In the genomic region with DNA sequence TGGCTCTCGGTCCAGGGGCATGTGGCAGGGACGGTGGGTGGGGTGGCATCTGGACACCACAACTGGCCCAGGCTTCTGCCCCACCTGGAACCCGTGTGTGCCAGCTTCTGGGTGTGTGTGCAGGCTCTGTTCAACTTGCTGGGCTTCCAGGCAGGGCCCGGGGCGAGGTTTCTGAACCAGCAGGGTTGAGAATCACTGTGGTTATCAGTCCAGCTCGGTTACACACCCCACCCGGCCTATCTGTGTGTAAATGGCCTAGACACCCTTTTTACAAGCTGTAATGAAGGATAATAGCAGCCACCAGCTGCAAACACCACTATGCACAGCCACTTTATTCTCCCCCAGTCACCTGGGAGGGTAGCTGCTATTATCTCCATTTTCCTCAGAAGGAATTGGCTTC, we compare ENCODE assay signal across 1 cellular context.
TF ChIP-seq lines count a peak whose summit lies in the region.

No MANE protein-coding gene starts in this region.

TF ChIP-seq in H1, 55 proteins besides CTCF, POLR2A, EP300 and RAD21 (continued from another document):
- no peak for TF ChIP-seq POLR2AphosphoS5 (IDR thresholded peaks at IDR 0.05; ENCODE audit: low read depth, low read length)
- TF ChIP-seq TCF12 (IDR thresholded peaks at IDR 0.05; ENCODE audit: low read depth, low read length) = no peak
- TF ChIP-seq RXRA (IDR thresholded peaks at IDR 0.05; ENCODE audit: insufficient read depth, low read depth, low read length) = no peak
- TF ChIP-seq EZH2 (IDR thresholded peaks at IDR 0.05; ENCODE audit: low read depth, low read length, severe bottlenecking) = no peak
- no peak for TF ChIP-seq POU5F1 (IDR thresholded peaks at IDR 0.05; ENCODE audit: low read depth, low read length)
- no peak for TF ChIP-seq BCL11A (IDR thresholded peaks at IDR 0.05; ENCODE audit: low read depth in 2 of 2, low read length in 2 of 2)
- TF ChIP-seq SAP30 (IDR thresholded peaks at IDR 0.05; ENCODE audit: insufficient read depth, insufficient replicate concordance, low read length) = no peak
- no peak for TF ChIP-seq HDAC6 (IDR thresholded peaks at IDR 0.05; ENCODE audit: low read depth, low read length)
- TF ChIP-seq SP1 (IDR thresholded peaks at IDR 0.05; ENCODE audit: low read depth, low read length) = no peak
- no peak for TF ChIP-seq MAFK (IDR thresholded peaks at IDR 0.05; ENCODE audit: low read depth, low read length)
